Comparison of ENCODE assay signal across 7 cellular contexts in the genomic region with DNA sequence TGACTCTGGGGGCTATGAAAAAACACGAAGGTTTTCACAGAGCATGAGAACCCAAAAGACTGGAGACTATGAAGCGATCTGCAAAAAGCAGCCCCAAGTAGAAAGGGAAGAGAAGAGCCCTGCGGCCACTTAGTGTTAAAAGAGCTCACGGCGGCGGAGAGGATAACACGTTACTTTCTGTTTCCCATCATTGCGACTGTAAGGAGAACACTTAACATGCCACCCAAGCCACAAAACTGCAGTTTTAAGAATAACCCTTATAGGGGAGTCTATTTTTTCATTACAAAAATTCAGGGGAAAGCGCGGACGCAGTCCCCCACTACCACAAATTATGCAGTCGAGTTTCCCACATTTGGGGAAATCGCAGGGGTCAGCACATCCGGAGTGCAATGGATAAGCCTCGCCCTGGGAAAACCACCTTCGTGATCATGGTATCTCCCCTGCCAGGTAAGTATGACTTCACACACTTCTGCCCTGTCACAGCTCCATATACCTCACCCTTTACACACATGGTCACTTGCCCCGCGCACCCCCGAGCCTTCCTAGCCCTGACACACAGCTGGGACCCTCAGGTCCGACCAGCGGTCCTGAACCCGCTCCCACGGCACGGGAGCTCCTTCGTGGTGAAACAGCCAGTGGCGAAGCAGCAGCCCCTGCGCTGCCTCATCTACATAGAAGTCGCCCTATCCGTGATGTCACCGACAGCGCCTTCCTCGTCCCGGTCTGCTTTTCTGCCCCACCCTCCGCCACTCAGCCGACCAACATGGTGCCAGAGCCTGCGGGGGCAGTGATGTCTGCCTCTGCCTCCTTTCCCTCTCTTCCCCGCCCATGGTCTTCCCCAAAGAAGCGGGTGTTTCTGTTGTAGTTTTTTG.
A peak's percentile ranks its signal among the peaks of the same experiment; 100 is the strongest.
DNase-seq lines count a peak whose midpoint lies in the region; ATAC-seq and TF ChIP-seq lines count a peak whose summit lies in the region.
"Not testable (repeated sequence)": the region's sequence is repeated elsewhere in the genome, so short reads cannot be mapped to it uniquely, and the experiment has no call there.

No MANE protein-coding gene starts in this region.

- H3K4me3 ChIP-seq in adrenal gland (peak overlapping the region in 1 of 4 donors; percentile 43), left ventricle myocardium inferior (peak overlapping the region; percentile 57)

- H3K4me1 ChIP-seq in adrenal gland (replicated peaks in 1 of 2); left ventricle myocardium inferior: not testable (repeated sequence)

- TF ChIP-seq POLR2A in GM18505 (IDR thresholded peaks at IDR 0.05; ENCODE audit: borderline replicate concordance, extremely low read depth, insufficient read depth, insufficient read length), result peak; percentile 91
- peak; percentile 97 to 98 for TF ChIP-seq POLR2A in adrenal gland (IDR thresholded peaks at IDR 0.05)

- DNase-seq in NCI-H1417 (lab: John Stamatoyannopoulos, UW) (peak; percentile 76 to 87 (median 86)), SW480 (ENCODE audit: low spot score) (peak; percentile 96), adrenal gland (peak in 6 of 7 donors; percentile 45 to 89 (median 64)), putamen (ENCODE audit: low spot score) (peak; percentile 75)
- DNase-seq in left ventricle myocardium inferior, result not testable (repeated sequence)

- not testable (repeated sequence) for TF ChIP-seq CTCF in adrenal gland (IDR thresholded peaks at IDR 0.05); left ventricle myocardium inferior (IDR thresholded peaks at IDR 0.05; ENCODE audit: borderline replicate concordance)

- not testable (repeated sequence) for H3K27me3 ChIP-seq in adrenal gland; left ventricle myocardium inferior (ENCODE audit: low read depth)

- intact Hi-C loops in adrenal gland (cut with DNase I); left ventricle myocardium inferior (cut with micrococcal nuclease): not testable (repeated sequence)

- not testable (repeated sequence) for H3K9me3 ChIP-seq in adrenal gland (replicated peaks in 1 of 3); left ventricle myocardium inferior (replicated peaks)

- H3K27ac ChIP-seq in adrenal gland, result peak overlapping the region in 3 of 5 donors; percentile 74 to 90 (median 79)
- peak overlapping the region; percentile 56 for H3K27ac ChIP-seq in left ventricle myocardium inferior (replicated peaks)

- ATAC-seq in GM18505 (IDR thresholded peaks at IDR 0.05; ENCODE audit: unreplicated experiment) (peak; percentile 87), HG02852 (IDR thresholded peaks at IDR 0.05; ENCODE audit: unreplicated experiment) (peak; percentile 76)

- not testable (repeated sequence) for H3K36me3 ChIP-seq in adrenal gland (replicated peaks in 1 of 2); left ventricle myocardium inferior

- 0 to 1% (median 1%) methylated on average over 15 to 19 of the region's 38 CpGs; no CpG with 5 or more reads in 1 of the 4 donors for WGBS in adrenal gland, 4 donors
